Comparison of ENCODE assay signal across 9 cellular contexts in the genomic region with DNA sequence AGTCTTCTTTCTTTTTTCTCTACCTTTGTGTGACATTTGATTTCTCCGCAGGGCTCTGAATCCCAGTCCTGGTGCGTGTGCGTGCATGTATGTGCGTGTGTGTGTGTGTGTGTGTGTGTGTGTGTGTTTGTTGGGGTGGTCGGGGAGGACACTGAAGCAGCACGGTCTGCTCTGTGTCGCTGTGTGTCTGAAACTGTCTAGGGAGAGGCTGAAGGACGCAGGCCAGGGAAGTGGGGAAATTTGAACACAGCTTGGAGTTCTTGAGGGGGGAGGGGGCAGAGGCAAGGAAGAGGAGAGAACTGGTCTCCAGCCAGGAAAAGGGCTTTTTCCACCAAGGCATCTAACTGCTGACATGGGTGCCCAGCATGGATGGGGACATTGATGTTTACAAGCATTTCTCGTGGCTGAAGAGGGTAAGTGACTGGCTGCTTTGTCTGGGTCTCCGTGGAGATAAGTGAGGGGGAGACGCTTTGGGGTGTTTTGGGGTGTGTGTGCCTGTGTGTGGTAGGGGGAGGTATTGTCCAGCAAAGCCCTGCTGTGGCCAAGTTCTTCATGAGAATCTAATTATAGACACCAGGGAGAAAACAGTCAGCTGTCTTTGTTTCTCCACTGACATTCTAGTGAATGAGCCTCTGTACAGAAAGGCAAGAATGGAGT.
A peak's percentile ranks its signal among the peaks of the same experiment; 100 is the strongest.
DNase-seq lines count a peak whose midpoint lies in the region; ATAC-seq and TF ChIP-seq lines count a peak whose summit lies in the region.
"Had no signal": no experiment of that assay in that cellular context is flagged by ENCODE, and none has a peak within 500 bp of the region (broad histone marks: within the 10 kb centered on the region; RNA-seq: fewer than 3 reads in every experiment).

No MANE protein-coding gene starts in this region.

- POLR2A ChIA-PET in activated CD4-positive, alpha-beta T cell treated with anti-CD3 and anti-CD28 coated beads for 36 hours (lab: Charles Lee) = interaction anchor here (0.7 to 1.3 kb wide), 2 partner anchors 65 to 1684 kb away, joined by 3 to 5 read pairs; no protein-coding TSS in a partner anchor

- no peak overlapping the region for H3K4me2 ChIP-seq in mesendoderm (ENCODE audit: low read length)

- peak; percentile 30 for ATAC-seq in activated CD4-positive, alpha-beta T cell treated with anti-CD3 and anti-CD28 coated beads for 36 hours
- ATAC-seq in thoracic aorta (ENCODE audit: insufficient number of reproducible peaks, low FRiP score, low read depth) = peak; percentile 46

- H2BK120ac ChIP-seq in mesendoderm (ENCODE audit: low read depth, low read length) = peak overlapping the region; percentile 18

- peak overlapping the region; percentile 44 for H3K4ac ChIP-seq in mesendoderm (ENCODE audit: low read depth, low read length)

- H3K27me3 ChIP-seq in mesendoderm (ENCODE audit: insufficient read depth, low read length, poor library complexity) = no peaks in the 10 kb centered on the region
- no peaks in the 10 kb centered on the region for H3K27me3 ChIP-seq in thoracic aorta (replicated peaks; ENCODE audit: insufficient read depth)
- no peaks in the 10 kb centered on the region for H3K27me3 ChIP-seq in H7 (ENCODE audit: control insufficient read depth, insufficient read depth, low read length)

- intact Hi-C loops in activated CD4-positive, alpha-beta T cell treated with anti-CD3 and anti-CD28 coated beads for 36 hours (cut with DNase I, micrococcal nuclease) = loop anchor here in 1 of 2 experiments (1.0 kb wide), 1 partner anchor 64 kb away; the partner anchor contains the start of gene PPFIBP2

- no peak overlapping the region for H2BK15ac ChIP-seq in mesendoderm (replicated peaks; ENCODE audit: low read depth)

- CTCF ChIA-PET in activated CD4-positive, alpha-beta T cell treated with anti-CD3 and anti-CD28 coated beads for 36 hours (lab: Charles Lee) = interaction anchor here (0.6 to 1.2 kb wide), 3 partner anchors 16 to 429 kb away, joined by 3 to 4 read pairs (median 3); no protein-coding TSS in a partner anchor

- no peak overlapping the region for H4K8ac ChIP-seq in mesendoderm (ENCODE audit: low read depth, low read length)

- no peaks in the 10 kb centered on the region for H3K9me3 Mint-ChIP-seq in activated CD4-positive, alpha-beta T cell treated with anti-CD3 and anti-CD28 coated beads for 36 hours (ENCODE audit: low read depth)

- peak overlapping the region; percentile 88 for H3K18ac ChIP-seq in mesendoderm (ENCODE audit: low read length)

- H3K23ac ChIP-seq in mesendoderm (ENCODE audit: low read length) = peak overlapping the region; percentile 33

- H3K36me3 ChIP-seq in mesendoderm (ENCODE audit: control insufficient read depth, insufficient read depth, low read length) (no peaks in the 10 kb centered on the region), thoracic aorta (no peaks in the 10 kb centered on the region), H7 (replicated peaks; ENCODE audit: control insufficient read depth, insufficient read depth, low read length) (no peaks in the 10 kb centered on the region)

- H2AK5ac ChIP-seq in mesendoderm (ENCODE audit: low read length) = peak overlapping the region; percentile 88

- H3K4me1 ChIP-seq in mesendoderm (ENCODE audit: control insufficient read depth, low read depth, low read length) = peaks cover 45% of the 10 kb centered on the region
- H3K4me1 ChIP-seq in thoracic aorta (ENCODE audit: control insufficient read depth in 1 of 2, low read depth in 2 of 2) = peaks cover 34 to 66% of the 10 kb centered on the region in 2 donors

- WGBS in mesendoderm (ENCODE audit: extremely low coverage, insufficient coverage, low lambda C conversion rate) = no CpG with 5 or more reads among the region's 11 CpGs

- peak overlapping the region; percentile 90 for H3K56ac ChIP-seq in mesendoderm (ENCODE audit: low read length)

- H3K27ac ChIP-seq in mesendoderm (ENCODE audit: low read depth, low read length) (peak overlapping the region; percentile 78), thoracic aorta (peak overlapping the region; percentile 89 to 91)
- H3K27ac ChIP-seq: KMS-11 had no signal

- peak overlapping the region; percentile 29 for H3K4me3 Mint-ChIP-seq in activated CD4-positive, alpha-beta T cell treated with anti-CD3 and anti-CD28 coated beads for 36 hours

- H3K4me1 Mint-ChIP-seq in activated CD4-positive, alpha-beta T cell treated with anti-CD3 and anti-CD28 coated beads for 36 hours = peaks cover 41% of the 10 kb centered on the region

- H3K9me3 ChIP-seq in thoracic aorta = no peaks in the 10 kb centered on the region

- H4K5ac ChIP-seq in mesendoderm (ENCODE audit: low read length) = peak overlapping the region; percentile 81

- peak overlapping the region; percentile 95 for H2BK5ac ChIP-seq in mesendoderm (ENCODE audit: low read length)

- H3K27me3 Mint-ChIP-seq in activated CD4-positive, alpha-beta T cell treated with anti-CD3 and anti-CD28 coated beads for 36 hours = peaks cover 8% of the 10 kb centered on the region

- no peak for DNase-seq in activated CD4-positive, alpha-beta T cell treated with anti-CD3 and anti-CD28 coated beads for 36 hours
- no peak for DNase-seq in activated CD4-positive, alpha-beta T cell treated with anti-CD3 and anti-CD28 coated beads, Interleukin-2, amount 50 U/mL, for 1 hour
- DNase-seq in dedifferentiated amniotic fluid mesenchymal stem cell (ENCODE audit: extremely low spot score) (peak; percentile 30), mesendoderm (peak; percentile 38), thoracic aorta (ENCODE audit: low spot score) (no peak), germinal center (ENCODE audit: low spot score) (no peak), H7 (no peak)
- no peak for DNase-seq in stimulated activated CD4-positive, alpha-beta T cell treated with anti-CD3 and anti-CD28 coated beads, Interleukin-12 subunit alpha, Interleukin-12 subunit beta, amount 100 ng/mL, for 4 hours

- H3K79me2 ChIP-seq in mesendoderm (ENCODE audit: control insufficient read depth, insufficient read depth, low read length) = no peaks in the 10 kb centered on the region

- H3K4me3 ChIP-seq in mesendoderm (ENCODE audit: low read length) (no peak overlapping the region), thoracic aorta (peak overlapping the region; percentile 70), H7 (ENCODE audit: insufficient read depth, low read depth, low read length) (no peak overlapping the region)

- no peaks in the 10 kb centered on the region for H3K79me1 ChIP-seq in mesendoderm (ENCODE audit: low read length)

- peak overlapping the region; percentile 13 for H3K27ac Mint-ChIP-seq in activated CD4-positive, alpha-beta T cell treated with anti-CD3 and anti-CD28 coated beads for 36 hours

- H3K36me3 Mint-ChIP-seq in activated CD4-positive, alpha-beta T cell treated with anti-CD3 and anti-CD28 coated beads for 36 hours (ENCODE audit: low read depth) = no peaks in the 10 kb centered on the region

- H3K9ac ChIP-seq in mesendoderm (ENCODE audit: low read length) = peak overlapping the region; percentile 56
- H3K9ac ChIP-seq: KMS-11 had no signal

- no peak for TF ChIP-seq CTCF in thoracic aorta (IDR thresholded peaks at IDR 0.05)

Comparison
In these comparisons a context has a peak if more than half of its experiments do, and no peak if none do; other contexts are left out.
1. DNase-seq: peak in dedifferentiated amniotic fluid mesenchymal stem cell (single experiment) and mesendoderm (single experiment); none in activated CD4-positive, alpha-beta T cell treated with anti-CD3 and anti-CD28 coated beads for 36 hours (single experiment), activated CD4-positive, alpha-beta T cell treated with anti-CD3 and anti-CD28 coated beads, Interleukin-2, amount 50 U/mL, for 1 hour (single experiment), thoracic aorta (single experiment), stimulated activated CD4-positive, alpha-beta T cell treated with anti-CD3 and anti-CD28 coated beads, Interleukin-12 subunit alpha, Interleukin-12 subunit beta, amount 100 ng/mL, for 4 hours (single experiment), germinal center (single experiment) and H7 (single experiment).